In the genomic region with DNA sequence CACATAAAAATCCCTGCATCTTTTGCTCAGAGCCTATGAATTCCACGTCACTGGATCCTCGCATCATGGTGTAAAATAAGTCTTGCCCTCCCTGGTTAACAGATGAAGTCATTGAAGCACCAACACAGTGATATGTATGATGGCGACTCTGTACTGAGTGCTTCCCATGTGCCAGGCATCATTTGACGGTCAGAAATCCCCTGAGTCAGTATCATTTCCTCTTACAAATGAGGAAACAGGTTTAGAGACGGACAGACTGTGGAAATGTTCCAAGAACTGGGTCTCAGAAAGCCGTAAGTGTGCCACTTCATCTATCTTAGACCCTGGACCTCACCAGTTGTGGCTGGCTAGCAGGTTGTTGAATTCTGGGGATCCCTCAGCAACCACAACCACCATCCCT, we compare ENCODE assay signal across 17 cellular contexts. TPM values are rescaled to one million over a fixed set of nuclear protein-coding genes. Genes with fewer than 3 reads are reported as not detected.
DNase-seq lines count a peak whose midpoint lies in the region; ATAC-seq and TF ChIP-seq lines count a peak whose summit lies in the region.
"Had no signal": no experiment of that assay in that cellular context is flagged by ENCODE, and none has a peak within 500 bp of the region (broad histone marks: within the 10 kb centered on the region; RNA-seq: fewer than 3 reads in every experiment).

No MANE protein-coding gene starts in this region.

- peaks cover 6 to 7% (median 7%) of the 10 kb centered on the region in 7 donors for H3K4me1 Mint-ChIP-seq in naive thymus-derived CD4-positive, alpha-beta T cell
- peaks cover 4% of the 10 kb centered on the region for H3K4me1 Mint-ChIP-seq in progenitor cell of endocrine pancreas (ENCODE audit: low read depth)
- H3K4me1 Mint-ChIP-seq in effector memory CD8-positive, alpha-beta T cell (ENCODE audit: low read depth in 2 of 2), result peaks cover 5 to 6% of the 10 kb centered on the region in 2 donors

- peaks cover 0 to 3% of the 10 kb centered on the region in 2 donors for H3K27me3 ChIP-seq in naive thymus-derived CD4-positive, alpha-beta T cell (ENCODE audit: control insufficient read depth in 2 of 2, insufficient read depth in 2 of 2, low read length in 2 of 2)
- no peaks in the 10 kb centered on the region for H3K27me3 ChIP-seq in brain microvascular endothelial cell (replicated peaks)
- H3K27me3 ChIP-seq in HAP-1 (ENCODE audit: low read depth), result peaks cover 24% of the 10 kb centered on the region
- H3K27me3 ChIP-seq: SJSA1, thyroid gland had no signal

- TF ChIP-seq CTCF in brain microvascular endothelial cell (IDR thresholded peaks at IDR 0.05; ENCODE audit: low read depth, low read length, missing control alignments) (no peak), progenitor cell of endocrine pancreas (IDR thresholded peaks at IDR 0.05; ENCODE audit: unreplicated experiment) (no peak)

- peaks cover 0 to 4% (median 0%) of the 10 kb centered on the region in 11 donors for H3K9me3 Mint-ChIP-seq in naive thymus-derived CD4-positive, alpha-beta T cell
- no peaks in the 10 kb centered on the region for H3K9me3 Mint-ChIP-seq in progenitor cell of endocrine pancreas (ENCODE audit: low read depth)
- H3K9me3 Mint-ChIP-seq in effector memory CD8-positive, alpha-beta T cell, result no peaks in the 10 kb centered on the region
- H3K9me3 Mint-ChIP-seq: activated CD8-positive, alpha-beta T cell treated with anti-CD3 and anti-CD28 coated beads for 36 hours; activated naive CD8-positive, alpha-beta T cell treated with anti-CD3 and anti-CD28 coated beads, Interleukin-2, amount 50 U/mL, for 24 hours had no signal

- H3K36me3 Mint-ChIP-seq in naive thymus-derived CD4-positive, alpha-beta T cell, result peaks cover 0 to 6% (median 0%) of the 10 kb centered on the region in 5 donors
- no peaks in the 10 kb centered on the region for H3K36me3 Mint-ChIP-seq in progenitor cell of endocrine pancreas (ENCODE audit: insufficient read depth)
- no peaks in the 10 kb centered on the region for H3K36me3 Mint-ChIP-seq in effector memory CD8-positive, alpha-beta T cell (ENCODE audit: insufficient read depth)

- no peaks in the 10 kb centered on the region for H3K36me3 ChIP-seq in naive thymus-derived CD4-positive, alpha-beta T cell (ENCODE audit: control insufficient read depth in 2 of 3, insufficient read depth in 3 of 3, low read length in 3 of 3)
- H3K36me3 ChIP-seq in brain microvascular endothelial cell (replicated peaks), result no peaks in the 10 kb centered on the region
- H3K36me3 ChIP-seq in HAP-1 (replicated peaks), result no peaks in the 10 kb centered on the region
- H3K36me3 ChIP-seq: gastroesophageal sphincter, SJSA1, thyroid gland had no signal

- in situ Hi-C loops in brain microvascular endothelial cell (cut with HindIII; ENCODE audit: low pct_ligation_motif_present, low sequenced_read_pairs), result loop anchor here (25.0 kb wide), 2 partner anchors 166 to 241 kb away; no protein-coding TSS in a partner anchor
- in situ Hi-C loops in HAP-1 (cut with MboI; ENCODE audit: low sequenced_read_pairs), result no loop called here

- DNase-seq in SKM-1 (lab: John Stamatoyannopoulos, UW; ENCODE audit: unreplicated experiment) (peak; percentile 54), brain microvascular endothelial cell (no peak), progenitor cell of endocrine pancreas (ENCODE audit: low spot score, unreplicated experiment) (no peak), HAP-1 (ENCODE audit: low spot score in 2 of 2) (no peak)
- DNase-seq in naive thymus-derived CD4-positive, alpha-beta T cell, result no peak
- DNase-seq in effector memory CD8-positive, alpha-beta T cell, result no peak
- DNase-seq: activated CD8-positive, alpha-beta T cell treated with anti-CD3 and anti-CD28 coated beads for 36 hours; activated naive CD8-positive, alpha-beta T cell treated with anti-CD3 and anti-CD28 coated beads, Interleukin-2, amount 50 U/mL, for 24 hours; Calu3; HFFc6; NCI-H226; thyroid gland had no signal

- CTCF ChIA-PET in naive thymus-derived CD4-positive, alpha-beta T cell (lab: Charles Lee), result no interaction called here

- no peak overlapping the region for H3K4me3 Mint-ChIP-seq in naive thymus-derived CD4-positive, alpha-beta T cell
- no peak overlapping the region for H3K4me3 Mint-ChIP-seq in progenitor cell of endocrine pancreas (ENCODE audit: low read depth)
- no peak overlapping the region for H3K4me3 Mint-ChIP-seq in effector memory CD8-positive, alpha-beta T cell
- H3K4me3 Mint-ChIP-seq: activated CD8-positive, alpha-beta T cell treated with anti-CD3 and anti-CD28 coated beads for 36 hours; activated naive CD8-positive, alpha-beta T cell treated with anti-CD3 and anti-CD28 coated beads, Interleukin-2, amount 50 U/mL, for 24 hours; HFFc6 had no signal

- POLR2A ChIA-PET in naive thymus-derived CD4-positive, alpha-beta T cell (lab: Charles Lee), result interaction anchor here (1.2 kb wide), 1 partner anchor 10 kb away, joined by 3 read pairs; no protein-coding TSS in a partner anchor

- H3K27ac ChIP-seq in naive thymus-derived CD4-positive, alpha-beta T cell (ENCODE audit: low read depth, low read length), result no peak overlapping the region
- no peak overlapping the region for H3K27ac ChIP-seq in brain microvascular endothelial cell
- H3K27ac ChIP-seq: gastroesophageal sphincter, SJSA1, thyroid gland had no signal

- intact Hi-C loops in naive thymus-derived CD4-positive, alpha-beta T cell (cut with micrococcal nuclease), result no loop called here

- ATAC-seq in GM18907 (IDR thresholded peaks at IDR 0.05; ENCODE audit: unreplicated experiment) (peak; percentile 78), HG03159 (IDR thresholded peaks at IDR 0.05; ENCODE audit: unreplicated experiment) (peak; percentile 73)
- ATAC-seq in naive thymus-derived CD4-positive, alpha-beta T cell, result peak; percentile 64
- ATAC-seq in effector memory CD8-positive, alpha-beta T cell (replicated peaks), result no peak
- ATAC-seq: activated CD8-positive, alpha-beta T cell treated with anti-CD3 and anti-CD28 coated beads for 36 hours; activated naive CD8-positive, alpha-beta T cell treated with anti-CD3 and anti-CD28 coated beads, Interleukin-2, amount 50 U/mL, for 24 hours; gastroesophageal sphincter; HepG2 had no signal

- no peaks in the 10 kb centered on the region for H3K9me3 ChIP-seq in naive thymus-derived CD4-positive, alpha-beta T cell (ENCODE audit: control insufficient read depth in 2 of 3, low read length in 3 of 3)
- no peaks in the 10 kb centered on the region for H3K9me3 ChIP-seq in HAP-1
- H3K9me3 ChIP-seq: gastroesophageal sphincter, SJSA1, thyroid gland had no signal

- H3K27me3 Mint-ChIP-seq in naive thymus-derived CD4-positive, alpha-beta T cell, result peaks cover 28 to 53% (median 40%) of the 10 kb centered on the region in 5 donors
- peaks cover 58% of the 10 kb centered on the region for H3K27me3 Mint-ChIP-seq in progenitor cell of endocrine pancreas
- H3K27me3 Mint-ChIP-seq in effector memory CD8-positive, alpha-beta T cell, result peaks cover 68 to 76% of the 10 kb centered on the region in 2 donors

- no peak overlapping the region for H3K27ac Mint-ChIP-seq in naive thymus-derived CD4-positive, alpha-beta T cell
- no peak overlapping the region for H3K27ac Mint-ChIP-seq in progenitor cell of endocrine pancreas
- no peak overlapping the region for H3K27ac Mint-ChIP-seq in effector memory CD8-positive, alpha-beta T cell
- H3K27ac Mint-ChIP-seq: activated CD8-positive, alpha-beta T cell treated with anti-CD3 and anti-CD28 coated beads for 36 hours; activated naive CD8-positive, alpha-beta T cell treated with anti-CD3 and anti-CD28 coated beads, Interleukin-2, amount 50 U/mL, for 24 hours; HFFc6 had no signal

- no peak overlapping the region for H3K4me3 ChIP-seq in naive thymus-derived CD4-positive, alpha-beta T cell (ENCODE audit: low read length)
- H3K4me3 ChIP-seq in brain microvascular endothelial cell (ENCODE audit: low read depth, low read length) (no peak overlapping the region), HAP-1 (no peak overlapping the region)
- H3K4me3 ChIP-seq: gastroesophageal sphincter, SJSA1, thyroid gland had no signal

- H3K4me1 ChIP-seq in naive thymus-derived CD4-positive, alpha-beta T cell (ENCODE audit: control insufficient read depth in 2 of 2, insufficient read depth in 2 of 2, low read length in 2 of 2), result peaks cover 0 to 4% of the 10 kb centered on the region in 2 donors
- peaks cover 3% of the 10 kb centered on the region; the same call in 1 of the 2 replicates for H3K4me1 ChIP-seq in HAP-1

RNA-seq across cellular contexts. Expression of a gene that starts 5.1 kb away (rescaled TPM):
- total RNA-seq in naive thymus-derived CD4-positive, alpha-beta T cell, result under 1 TPM in 3 of 5 experiments, not detected in 2; 0.27 to 0.47 (median 0.35) TPM
- polyA plus RNA-seq in naive thymus-derived CD4-positive, alpha-beta T cell, result under 1 TPM; 0.07 to 0.24 TPM
- 0.67 and 1.8 TPM in 2 replicates for total RNA-seq in progenitor cell of endocrine pancreas
- total RNA-seq: activated CD8-positive, alpha-beta T cell treated with anti-CD3 and anti-CD28 coated beads for 36 hours; Calu3; HepG2 had no signal
- polyA plus RNA-seq: HepG2 had no signal

RNA-seq across cellular contexts. Expression of a gene that starts 40.8 kb away (rescaled TPM):
- under 1 TPM in 2 of 5 experiments, not detected in 3; 0.08 to 0.15 TPM for total RNA-seq in naive thymus-derived CD4-positive, alpha-beta T cell
- not detected for polyA plus RNA-seq in naive thymus-derived CD4-positive, alpha-beta T cell
- total RNA-seq in progenitor cell of endocrine pancreas, result 5.6 and 6.0 TPM in 2 replicates
- total RNA-seq: SJSA1 had no signal
